In genomic region chr1:201286445-201286844, GRCh38 we compare ENCODE assay signal across 20 cellular contexts. TPM values are rescaled to one million over a fixed set of nuclear protein-coding genes. Genes with fewer than 3 reads are reported as not detected.
"Had no signal": no experiment of that assay in that cellular context is flagged by ENCODE, and none has a peak within 500 bp of the region (broad histone marks: within the 10 kb centered on the region; RNA-seq: fewer than 3 reads in every experiment).

No MANE protein-coding gene starts in this region.

- DNase-seq: activated CD4-positive, alpha-beta T cell treated with anti-CD3 and anti-CD28 coated beads, Interleukin-2, amount 50 U/mL, for 4 hours; activated CD4-positive, CD25-positive, alpha-beta regulatory T cell treated with anti-CD3 and anti-CD28 coated beads, Interleukin-2, amount 50 U/mL, for 72 hours; activated gamma-delta T cell; activated T-cell treated with anti-CD3 and anti-CD28 coated beads, Interleukin-2, amount 50 U/mL, for 4 hours; cortex of kidney; effector CD4-positive, alpha-beta T cell; gastrocnemius medialis; islet precursor cell; left ventricle myocardium inferior; natural killer cell; SK-N-SH; small intestine; stimulated activated naive CD8-positive, alpha-beta T cell treated with anti-CD3 and anti-CD28 coated beads, Interleukin-15, Interleukin-2, amounts not matched to agents 100 U/mL and 50 U/mL, for 24 hours; T-helper 1 cell; T1000; upper lobe of right lung had no signal

- H3K9me3 ChIP-seq: gastrocnemius medialis, left ventricle myocardium inferior, right atrium auricular region, SK-N-SH, upper lobe of right lung had no signal

- H3K4me2 ChIP-seq: SK-N-SH had no signal

- H3K27ac ChIP-seq: gastrocnemius medialis, left ventricle myocardium inferior, right atrium auricular region, upper lobe of right lung had no signal

- ATAC-seq: activated naive CD4-positive, alpha-beta T cell treated with anti-CD3 and anti-CD28 coated beads, Interleukin-2, amount 50 U/mL, for 72 hours; activated T-cell treated with anti-CD3 and anti-CD28 coated beads, Interleukin-2, amount 50 U/mL, for 4 hours; gastrocnemius medialis; natural killer cell; stimulated activated naive CD8-positive, alpha-beta T cell treated with anti-CD3 and anti-CD28 coated beads, Interleukin-15, Interleukin-2, amounts not matched to agents 100 U/mL and 50 U/mL, for 24 hours; upper lobe of right lung had no signal

- H3K36me3 Mint-ChIP-seq: activated naive CD4-positive, alpha-beta T cell treated with anti-CD3 and anti-CD28 coated beads, Interleukin-2, amount 50 U/mL, for 72 hours; brain; memory B cell; natural killer cell had no signal

- FAIRE-seq: small intestine had no signal

- H3K27ac Mint-ChIP-seq: memory B cell, natural killer cell had no signal

- H3K27me3 ChIP-seq: right atrium auricular region had no signal

- H3K36me3 ChIP-seq: gastrocnemius medialis, left ventricle myocardium inferior, right atrium auricular region, upper lobe of right lung had no signal

- H3K4me3 Mint-ChIP-seq: activated T-cell treated with anti-CD3 and anti-CD28 coated beads, Interleukin-2, amount 50 U/mL, for 4 hours; brain; memory B cell; natural killer cell had no signal

- H3K4me1 ChIP-seq: upper lobe of right lung had no signal

- H3K9me3 Mint-ChIP-seq: activated naive CD4-positive, alpha-beta T cell treated with anti-CD3 and anti-CD28 coated beads, Interleukin-2, amount 50 U/mL, for 72 hours; activated T-cell treated with anti-CD3 and anti-CD28 coated beads, Interleukin-2, amount 50 U/mL, for 4 hours; brain; memory B cell; natural killer cell had no signal

- H3K4me3 ChIP-seq: left ventricle myocardium inferior, right atrium auricular region, upper lobe of right lung had no signal

- H3K9ac ChIP-seq: SK-N-SH had no signal

RNA-seq across cellular contexts. Expression of gene PKP1, which starts 3.1 kb away (rescaled TPM):
- total RNA-seq: activated naive CD4-positive, alpha-beta T cell treated with anti-CD3 and anti-CD28 coated beads, Interleukin-2, amount 50 U/mL, for 72 hours; activated T-cell treated with anti-CD3 and anti-CD28 coated beads, Interleukin-2, amount 50 U/mL, for 4 hours; natural killer cell had no signal
- polyA plus RNA-seq: SK-N-SH had no signal
